In the genomic region with DNA sequence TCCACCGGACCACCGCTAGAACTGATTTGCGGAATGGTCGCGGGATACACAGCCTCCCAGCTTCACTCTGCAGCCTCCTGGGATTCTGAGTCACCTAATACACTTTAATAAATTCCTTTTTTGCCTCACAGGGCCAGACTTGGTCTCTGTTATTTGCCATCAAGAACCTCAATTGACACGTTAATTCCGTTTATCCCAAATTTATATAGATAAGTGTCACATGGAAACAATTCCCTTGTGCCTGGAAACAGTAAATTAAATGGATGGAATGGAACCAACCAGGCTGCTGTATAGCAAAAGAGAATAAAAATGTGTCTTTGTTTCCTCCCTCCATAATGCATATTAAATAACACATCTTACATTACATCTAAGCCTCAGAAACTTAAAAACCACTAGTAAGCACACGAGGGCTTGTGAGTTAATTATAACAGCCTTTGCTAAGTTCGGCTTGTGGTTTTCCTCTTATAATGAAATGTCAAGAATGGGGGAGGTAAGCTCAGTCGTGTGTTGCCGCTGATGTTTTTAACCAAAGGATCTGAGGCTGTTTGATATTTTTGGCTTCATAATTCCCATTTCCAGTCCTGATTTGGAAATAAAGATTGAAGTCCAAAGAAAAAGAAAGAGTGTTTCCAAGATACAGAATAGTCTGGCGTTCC, we compare ENCODE assay signal across 13 cellular contexts. TPM values are rescaled to one million over a fixed set of nuclear protein-coding genes. Genes with fewer than 3 reads are reported as not detected.
DNase-seq lines count a peak whose midpoint lies in the region; ATAC-seq and TF ChIP-seq lines count a peak whose summit lies in the region.
"Had no signal": no experiment of that assay in that cellular context is flagged by ENCODE, and none has a peak within 500 bp of the region (broad histone marks: within the 10 kb centered on the region; RNA-seq: fewer than 3 reads in every experiment).

No MANE protein-coding gene starts in this region.

- no peak for TF ChIP-seq CTCF in osteoblast (IDR thresholded peaks at IDR 0.05; ENCODE audit: extremely low read depth, low read depth, low read length)
- TF ChIP-seq CTCF in body of pancreas (IDR thresholded peaks at IDR 0.05), result no peak

- DNase-seq in NOMO-1 treated with dmso at 0.1 percent for 144 hours (lab: John Stamatoyannopoulos, UW; ENCODE audit: unreplicated experiment) (peak; percentile 52), osteoblast (ENCODE audit: insufficient read length, low spot score, missing footprints) (peak; percentile 45), NCI-H226 (no peak), HK-2 (ENCODE audit: unreplicated experiment) (no peak), body of pancreas (no peak), HT-29 (ENCODE audit: low spot score) (no peak)
- DNase-seq: DMS79 treated with DMSO at 0.1 percent for 48 hours, left ventricle myocardium inferior, NCI-H1417 had no signal

- H3K9me3 ChIP-seq in osteoblast (ENCODE audit: low read depth, low read length) (no peaks in the 10 kb centered on the region), body of pancreas (no peaks in the 10 kb centered on the region)
- H3K9me3 ChIP-seq: esophagus muscularis mucosa, left ventricle myocardium inferior had no signal

- ATAC-seq in GM18517 (IDR thresholded peaks at IDR 0.05; ENCODE audit: unreplicated experiment) (peak; percentile 38), HG02678 (IDR thresholded peaks at IDR 0.05; ENCODE audit: unreplicated experiment) (peak; percentile 55), body of pancreas (no peak)
- ATAC-seq: HCT116 had no signal

- H3K4me3 ChIP-seq in osteoblast (ENCODE audit: insufficient read depth, low read length), result no peak overlapping the region
- H3K4me3 ChIP-seq in body of pancreas, result no peak overlapping the region
- H3K4me3 ChIP-seq: esophagus muscularis mucosa, left ventricle myocardium inferior had no signal

- H3K27me3 ChIP-seq in osteoblast (ENCODE audit: insufficient read depth, low read length), result peaks cover 21% of the 10 kb centered on the region
- H3K27me3 ChIP-seq in body of pancreas, result no peaks in the 10 kb centered on the region
- H3K27me3 ChIP-seq: esophagus muscularis mucosa had no signal

- H4K20me1 ChIP-seq in osteoblast (ENCODE audit: insufficient read depth, low read length), result no peaks in the 10 kb centered on the region

- H3K36me3 ChIP-seq in osteoblast (ENCODE audit: insufficient read depth, low read length) (no peaks in the 10 kb centered on the region), body of pancreas (replicated peaks in 1 of 2; ENCODE audit: insufficient read depth in 1 of 2, low read depth in 2 of 2) (no peaks in the 10 kb centered on the region)
- H3K36me3 ChIP-seq: esophagus muscularis mucosa, left ventricle myocardium inferior had no signal

- no peaks in the 10 kb centered on the region for H3K79me2 ChIP-seq in osteoblast (ENCODE audit: insufficient read depth, low read length)

- H3K4me2 ChIP-seq in osteoblast (ENCODE audit: insufficient read depth, low read length), result no peak overlapping the region

- no peak for TF ChIP-seq POLR2A in body of pancreas (IDR thresholded peaks at IDR 0.05)

- intact Hi-C loops in body of pancreas (cut with DNase I), result loop anchor here (5.0 kb wide), 1 partner anchor 289 kb away; no protein-coding TSS in a partner anchor

- WGBS in body of pancreas, 2 donors, result 71 to 81% methylated on average over 12 of the region's 12 CpGs

- no peak overlapping the region for H3K27ac ChIP-seq in osteoblast (ENCODE audit: low read depth, low read length)
- no peak overlapping the region for H3K27ac ChIP-seq in body of pancreas
- H3K27ac ChIP-seq: esophagus muscularis mucosa, left ventricle myocardium inferior had no signal

- H3K4me1 ChIP-seq in osteoblast (ENCODE audit: insufficient read depth, low read length) (peaks cover 5% of the 10 kb centered on the region), body of pancreas (peaks cover 3% of the 10 kb centered on the region)

- H2AFZ ChIP-seq in osteoblast (ENCODE audit: low read length), result no peak overlapping the region

RNA-seq across cellular contexts. Expression of a gene that starts 52.1 kb away (rescaled TPM):
- total RNA-seq in osteoblast (not detected in 2 replicates), body of pancreas (1 to 10 TPM; 1.0 to 8.6 TPM)
- 1.3 and 1.4 TPM in 2 replicates for total RNA-seq in HT-29 (2014; rRNA removed; shearing (Covaris generic))

Comparison
In these comparisons a context has a peak if more than half of its experiments do, and no peak if none do; other contexts are left out.
1. DNase-seq: peak in NOMO-1 treated with dmso at 0.1 percent for 144 hours (single experiment) and osteoblast (single experiment); none in NCI-H226 (single experiment), HK-2 (single experiment), body of pancreas (0 of 4) and HT-29 (single experiment).